Comparison of ENCODE assay signal across 24 cellular contexts in genomic region chr22:26292667-26292995, GRCh38.
"Had no signal": no experiment of that assay in that cellular context is flagged by ENCODE, and none has a peak within 500 bp of the region (broad histone marks: within the 10 kb centered on the region; RNA-seq: fewer than 3 reads in every experiment).

No MANE protein-coding gene starts in this region.

- H3K4me1 ChIP-seq: esophagus squamous epithelium, gastrocnemius medialis, heart right ventricle, left lung, lower lobe of right lung had no signal

- H3K4me3 ChIP-seq: coronary artery, dorsolateral prefrontal cortex, esophagus squamous epithelium, gastrocnemius medialis, heart right ventricle, left lung, lower lobe of right lung, mucosa of descending colon had no signal

- DNase-seq: dermis blood vessel endothelial cell; dorsolateral prefrontal cortex; effector CD4-positive, alpha-beta T cell; effector memory CD4-positive, alpha-beta T cell; esophagus squamous epithelium; foreskin fibroblast; foreskin melanocyte; gastrocnemius medialis; glutamatergic neuron; head of caudate nucleus; heart right ventricle; hippocampal formation; left cardiac atrium; left lung; left ventricle myocardium superior; lower lobe of right lung; mesenchymal stem cell; mucosa of descending colon had no signal

- H3K9me3 Mint-ChIP-seq: mesothelial cell of epicardium had no signal

- H3K36me3 ChIP-seq: esophagus squamous epithelium, gastrocnemius medialis, heart right ventricle, left lung, lower lobe of right lung had no signal

- H3K27ac Mint-ChIP-seq: mesothelial cell of epicardium had no signal

- ATAC-seq: gastrocnemius medialis, heart right ventricle, left cardiac atrium, left lung, left ventricle myocardium superior, lower lobe of right lung, mucosa of descending colon had no signal

- H3K36me3 Mint-ChIP-seq: mesothelial cell of epicardium had no signal

- H3K4me1 Mint-ChIP-seq: mesothelial cell of epicardium had no signal

- H3K4me3 Mint-ChIP-seq: mesothelial cell of epicardium had no signal

- FAIRE-seq: colon, endothelial cell of umbilical vein, islet of Langerhans, keratinocyte had no signal

- H3K9me3 ChIP-seq: esophagus squamous epithelium, gastrocnemius medialis, heart right ventricle, left lung, lower lobe of right lung, mucosa of descending colon had no signal

- H3K27ac ChIP-seq: coronary artery, dorsolateral prefrontal cortex, esophagus squamous epithelium, gastrocnemius medialis, heart right ventricle, left lung, lower lobe of right lung had no signal

- H3K27me3 ChIP-seq: dorsolateral prefrontal cortex, gastrocnemius medialis had no signal
